In the genomic region with DNA sequence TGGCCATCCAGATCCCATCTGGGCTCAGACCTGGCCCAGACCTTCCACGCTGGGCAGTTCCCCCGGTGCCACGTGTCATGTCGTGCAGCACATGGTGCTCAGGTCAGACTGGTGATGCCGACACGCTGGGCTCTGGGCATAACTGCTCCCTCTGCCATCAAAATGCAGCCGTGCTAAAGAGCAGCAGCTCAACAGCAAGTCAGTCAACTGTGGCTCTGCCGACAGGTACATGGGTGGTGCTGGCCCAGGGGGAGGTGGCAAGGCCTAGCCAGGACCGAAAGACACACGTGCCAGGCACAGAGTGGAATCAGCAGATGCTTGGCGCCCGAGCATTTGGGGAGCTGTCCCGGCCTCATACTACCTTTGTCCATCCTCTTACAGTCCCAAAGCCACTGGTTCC, we compare ENCODE assay signal across 12 cellular contexts. TPM values are rescaled to one million over a fixed set of nuclear protein-coding genes. Genes with fewer than 3 reads are reported as not detected.
DNase-seq lines count a peak whose midpoint lies in the region; ATAC-seq and TF ChIP-seq lines count a peak whose summit lies in the region.
"Had no signal": no experiment of that assay in that cellular context is flagged by ENCODE, and none has a peak within 500 bp of the region (broad histone marks: within the 10 kb centered on the region; RNA-seq: fewer than 3 reads in every experiment).

No MANE protein-coding gene starts in this region.

- H3K4me2 ChIP-seq in KMS-11: peak overlapping the region; percentile 88; the same call in 1 of the 2 replicates
- peak overlapping the region; percentile 99 for H3K4me2 ChIP-seq in neural cell (ENCODE audit: low read length)

- TF ChIP-seq EP300 in neural cell (conservative IDR thresholded peaks at IDR 0.05; ENCODE audit: poor library complexity, severe bottlenecking): no peak

- CTCF ChIA-PET in CD4-positive, alpha-beta T cell (lab: Charles Lee): interaction anchor here (1.0 kb wide), 1 partner anchor 14 kb away, joined by 3 read pairs; no protein-coding TSS in a partner anchor

- no peak for TF ChIP-seq RAD21 in neural cell (conservative IDR thresholded peaks at IDR 0.05)

- intact Hi-C loops in CD4-positive, alpha-beta T cell (cut with DNase I, micrococcal nuclease): loop anchor here (2.0 to 5.0 kb wide), 2 partner anchors 58 to 176 kb away; a partner anchor contains a TSS

- peaks cover 37% of the 10 kb centered on the region for H3K79me2 ChIP-seq in KMS-11 (ENCODE audit: insufficient read depth, low read depth)
- peaks cover 11% of the 10 kb centered on the region for H3K79me2 ChIP-seq in neural cell (replicated peaks; ENCODE audit: insufficient read depth, low read length)

- no peak overlapping the region for H3K27ac Mint-ChIP-seq in CD4-positive, alpha-beta T cell
- H3K27ac Mint-ChIP-seq in effector memory CD8-positive, alpha-beta T cell: no peak overlapping the region

- no peak for DNase-seq in CD4-positive, alpha-beta T cell
- DNase-seq in effector memory CD8-positive, alpha-beta T cell: no peak
- no peak for DNase-seq in NCI-H748 (lab: John Stamatoyannopoulos, UW; ENCODE audit: unreplicated experiment)
- DNase-seq: brain microvascular endothelial cell; HFFc6; stimulated activated CD4-positive, alpha-beta T cell treated with anti-CD3 and anti-CD28 coated beads, Interleukin-2, amount 100 ng/mL, for 24 hours; stimulated activated naive CD4-positive, alpha-beta T cell had no signal

- H3K4me1 ChIP-seq in KMS-11 (ENCODE audit: low read depth, poor library complexity, severe bottlenecking): peaks cover 23% of the 10 kb centered on the region

- no peaks in the 10 kb centered on the region for H3F3A ChIP-seq in neural cell (ENCODE audit: insufficient read depth, low read length, poor library complexity, severe bottlenecking)

- no peak overlapping the region for H3K4me3 ChIP-seq in KMS-11 (IDR thresholded peaks at IDR 0.05; ENCODE audit: insufficient read depth, low read depth, low read length)
- peak overlapping the region; percentile 95 for H3K4me3 ChIP-seq in neural cell (ENCODE audit: low read length)

- H4K20me1 ChIP-seq in KMS-11 (ENCODE audit: insufficient read depth) (no peaks in the 10 kb centered on the region), neural cell (ENCODE audit: insufficient read depth) (no peaks in the 10 kb centered on the region)

- POLR2A ChIA-PET in CD4-positive, alpha-beta T cell (lab: Charles Lee): interaction anchor here (1.0 to 2.7 kb wide), 5 partner anchors 18 to 200 kb away, joined by 3 to 23 read pairs (median 6); a partner anchor contains a TSS

- no peak for TF ChIP-seq CTCF in CD4-positive, alpha-beta T cell (IDR thresholded peaks at IDR 0.05)
- TF ChIP-seq CTCF in KMS-11 (conservative IDR thresholded peaks at IDR 0.05; ENCODE audit: low read depth, low read length) (no peak), neural cell (IDR thresholded peaks at IDR 0.05; ENCODE audit: poor library complexity, severe bottlenecking) (no peak)

- no peaks in the 10 kb centered on the region for H3K9me3 ChIP-seq in CD4-positive, alpha-beta T cell (ENCODE audit: control insufficient read depth, low read length)
- H3K9me3 ChIP-seq in neural cell (ENCODE audit: low read length): no peaks in the 10 kb centered on the region
- H3K9me3 ChIP-seq: neutrophil had no signal

- no peak overlapping the region for H3K9ac ChIP-seq in KMS-11
- no peak overlapping the region for H3K9ac ChIP-seq in neural cell (ENCODE audit: low read length)

- peak overlapping the region; percentile 60 for H3K4me3 Mint-ChIP-seq in CD4-positive, alpha-beta T cell
- peak overlapping the region; percentile 23 to 53 for H3K4me3 Mint-ChIP-seq in effector memory CD8-positive, alpha-beta T cell

- H3K27me3 ChIP-seq in CD4-positive, alpha-beta T cell (ENCODE audit: control insufficient read depth, insufficient read depth, low read length): no peaks in the 10 kb centered on the region
- H3K27me3 ChIP-seq in KMS-11 (ENCODE audit: insufficient read depth, low read depth): no peaks in the 10 kb centered on the region
- no peaks in the 10 kb centered on the region for H3K27me3 ChIP-seq in neural cell (ENCODE audit: insufficient read depth, low read depth, low read length)
- H3K27me3 ChIP-seq: brain microvascular endothelial cell, neutrophil had no signal

- H3K4me1 Mint-ChIP-seq in CD4-positive, alpha-beta T cell (ENCODE audit: low read depth): peaks cover 72% of the 10 kb centered on the region
- peaks cover 41 to 44% of the 10 kb centered on the region in 2 donors for H3K4me1 Mint-ChIP-seq in effector memory CD8-positive, alpha-beta T cell (ENCODE audit: low read depth in 2 of 2)

- H3K36me3 ChIP-seq in KMS-11 (ENCODE audit: insufficient read depth): no peaks in the 10 kb centered on the region
- no peaks in the 10 kb centered on the region for H3K36me3 ChIP-seq in neural cell (ENCODE audit: insufficient read depth, low read length)

- no peak for ATAC-seq in CD4-positive, alpha-beta T cell (ENCODE audit: poor library complexity)
- no peak for ATAC-seq in effector memory CD8-positive, alpha-beta T cell (replicated peaks)
- no peak for ATAC-seq in GM18868 (IDR thresholded peaks at IDR 0.05; ENCODE audit: unreplicated experiment)
- ATAC-seq in GM21381 (IDR thresholded peaks at IDR 0.05; ENCODE audit: unreplicated experiment): no peak

- H2AFZ ChIP-seq in KMS-11 (ENCODE audit: low read depth) (no peak overlapping the region), neural cell (ENCODE audit: low read depth, low read length) (no peak overlapping the region)

- H3K27me3 Mint-ChIP-seq in CD4-positive, alpha-beta T cell: no peaks in the 10 kb centered on the region
- H3K27me3 Mint-ChIP-seq in effector memory CD8-positive, alpha-beta T cell: no peaks in the 10 kb centered on the region

- H3K36me3 Mint-ChIP-seq in CD4-positive, alpha-beta T cell (ENCODE audit: low read depth): peaks cover 61% of the 10 kb centered on the region
- peaks cover 44% of the 10 kb centered on the region for H3K36me3 Mint-ChIP-seq in effector memory CD8-positive, alpha-beta T cell (ENCODE audit: insufficient read depth)

- H3K9me3 Mint-ChIP-seq in CD4-positive, alpha-beta T cell: no peaks in the 10 kb centered on the region
- H3K9me3 Mint-ChIP-seq in effector memory CD8-positive, alpha-beta T cell: no peaks in the 10 kb centered on the region
- H3K9me3 Mint-ChIP-seq: HFFc6 had no signal

- no peaks in the 10 kb centered on the region for H3K9me2 ChIP-seq in neural cell (ENCODE audit: insufficient read depth, low read length)

- H3K27ac ChIP-seq in CD4-positive, alpha-beta T cell (ENCODE audit: low read depth, low read length): no peak overlapping the region
- H3K27ac ChIP-seq in KMS-11 (no peak overlapping the region), neural cell (ENCODE audit: low read length) (no peak overlapping the region)
- H3K27ac ChIP-seq: brain microvascular endothelial cell, neutrophil had no signal

TF ChIP-seq in neural cell, 6 proteins besides CTCF, POLR2A, EP300 and RAD21:
- TF ChIP-seq TAF1 (IDR thresholded peaks at IDR 0.05; ENCODE audit: low read depth): no peak
- TF ChIP-seq POLR2AphosphoS5 (IDR thresholded peaks at IDR 0.05): no peak
- TF ChIP-seq MXI1 (conservative IDR thresholded peaks at IDR 0.05; ENCODE audit: poor library complexity, severe bottlenecking): no peak
- no peak for TF ChIP-seq SMC3 (conservative IDR thresholded peaks at IDR 0.05; ENCODE audit: poor library complexity)
- TF ChIP-seq EZH2 (IDR thresholded peaks at IDR 0.05; ENCODE audit: borderline replicate concordance, insufficient read depth, low read length, poor library complexity, severe bottlenecking): no peak
- TF ChIP-seq, protein P1, sequence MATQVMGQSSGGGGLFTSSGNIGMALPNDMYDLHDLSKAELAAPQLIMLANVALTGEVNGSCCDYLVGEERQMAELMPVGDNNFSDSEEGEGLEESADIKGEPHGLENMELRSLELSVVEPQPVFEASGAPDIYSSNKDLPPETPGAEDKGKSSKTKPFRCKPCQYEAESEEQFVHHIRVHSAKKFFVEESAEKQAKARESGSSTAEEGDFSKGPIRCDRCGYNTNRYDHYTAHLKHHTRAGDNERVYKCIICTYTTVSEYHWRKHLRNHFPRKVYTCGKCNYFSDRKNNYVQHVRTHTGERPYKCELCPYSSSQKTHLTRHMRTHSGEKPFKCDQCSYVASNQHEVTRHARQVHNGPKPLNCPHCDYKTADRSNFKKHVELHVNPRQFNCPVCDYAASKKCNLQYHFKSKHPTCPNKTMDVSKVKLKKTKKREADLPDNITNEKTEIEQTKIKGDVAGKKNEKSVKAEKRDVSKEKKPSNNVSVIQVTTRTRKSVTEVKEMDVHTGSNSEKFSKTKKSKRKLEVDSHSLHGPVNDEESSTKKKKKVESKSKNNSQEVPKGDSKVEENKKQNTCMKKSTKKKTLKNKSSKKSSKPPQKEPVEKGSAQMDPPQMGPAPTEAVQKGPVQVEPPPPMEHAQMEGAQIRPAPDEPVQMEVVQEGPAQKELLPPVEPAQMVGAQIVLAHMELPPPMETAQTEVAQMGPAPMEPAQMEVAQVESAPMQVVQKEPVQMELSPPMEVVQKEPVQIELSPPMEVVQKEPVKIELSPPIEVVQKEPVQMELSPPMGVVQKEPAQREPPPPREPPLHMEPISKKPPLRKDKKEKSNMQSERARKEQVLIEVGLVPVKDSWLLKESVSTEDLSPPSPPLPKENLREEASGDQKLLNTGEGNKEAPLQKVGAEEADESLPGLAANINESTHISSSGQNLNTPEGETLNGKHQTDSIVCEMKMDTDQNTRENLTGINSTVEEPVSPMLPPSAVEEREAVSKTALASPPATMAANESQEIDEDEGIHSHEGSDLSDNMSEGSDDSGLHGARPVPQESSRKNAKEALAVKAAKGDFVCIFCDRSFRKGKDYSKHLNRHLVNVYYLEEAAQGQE (IDR thresholded peaks at IDR 0.05; ENCODE audit: borderline replicate concordance): no peak
TF ChIP-seq in neural cell: peak in this region for 0.

RNA-seq across cellular contexts. Expression of a gene that starts 1.6 kb away (rescaled TPM):
- total RNA-seq in CD4-positive, alpha-beta T cell: 10 to 100 TPM; 49.0 to 56.4 TPM
- polyA plus RNA-seq in neural cell: 109 and 112 TPM in 2 replicates
- polyA minus RNA-seq in neural cell: 56.0 and 64.8 TPM in 2 replicates

RNA-seq across cellular contexts. Expression of a gene that starts 27.5 kb away (rescaled TPM):
- total RNA-seq in CD4-positive, alpha-beta T cell: 1 to 10 TPM; 2.4 to 3.4 TPM
- polyA plus RNA-seq in neural cell: 0.63 and 3.0 TPM in 2 replicates
- polyA minus RNA-seq in neural cell: 0.58 and 1.2 TPM in 2 replicates

RNA-seq across cellular contexts. Expression of a gene that starts 39.1 kb away (rescaled TPM):
- under 1 TPM; 0.64 to 0.74 TPM for total RNA-seq in CD4-positive, alpha-beta T cell
- not detected in 2 replicates for polyA plus RNA-seq in neural cell
- 0.49 TPM in 1 of 2 replicates, not detected in the other for polyA minus RNA-seq in neural cell

RNA-seq across cellular contexts. Expression of a gene that starts 57.0 kb away (rescaled TPM):
- total RNA-seq in CD4-positive, alpha-beta T cell: 1 to 10 TPM; 4.7 to 6.5 TPM
- polyA plus RNA-seq in neural cell: 42.0 and 48.4 TPM in 2 replicates
- 23.1 and 28.4 TPM in 2 replicates for polyA minus RNA-seq in neural cell
